Comparison of ENCODE assay signal across 8 cellular contexts in genomic region chr7:8418627-8419245, GRCh38. TPM values are rescaled to one million over a fixed set of nuclear protein-coding genes. Genes with fewer than 3 reads are reported as not detected.
DNase-seq lines count a peak whose midpoint lies in the region; ATAC-seq and TF ChIP-seq lines count a peak whose summit lies in the region.

No MANE protein-coding gene starts in this region.

- ATAC-seq in HG02938 (IDR thresholded peaks at IDR 0.05; ENCODE audit: unreplicated experiment) (peak; percentile 90), HG02571 (IDR thresholded peaks at IDR 0.05; ENCODE audit: unreplicated experiment) (no peak)

- no peaks in the 10 kb centered on the region for H3K36me3 Mint-ChIP-seq in CD14-positive monocyte

- H3K27ac Mint-ChIP-seq in CD14-positive monocyte, result no peak overlapping the region

- DNase-seq in CD14-positive monocyte (ENCODE audit: low spot score), result no peak
- peak; percentile 46 for DNase-seq in GM13976 (ENCODE audit: low spot score)
- peak; percentile 74 for DNase-seq in NCI-H2107 (lab: John Stamatoyannopoulos, UW)
- peak; percentile 76 for DNase-seq in fibroblast of pulmonary artery (ENCODE audit: low read depth)
- peak; percentile 90 for DNase-seq in pons (ENCODE audit: low spot score)

- intact Hi-C loops in CD14-positive monocyte (cut with micrococcal nuclease), result no loop called here

- in situ Hi-C loops in GM13976 (cut with MboI; ENCODE audit: low sequenced_read_pairs, unreplicated experiment), result no loop called here

- H3K4me3 Mint-ChIP-seq in CD14-positive monocyte, result no peak overlapping the region

- no peaks in the 10 kb centered on the region for H3K9me3 Mint-ChIP-seq in CD14-positive monocyte

- no peak overlapping the region for H3K27ac ChIP-seq in VCaP

- H3K4me3 ChIP-seq in fibroblast of pulmonary artery (replicated peaks; ENCODE audit: low read depth, low read length), result no peak overlapping the region

- H3K4me1 Mint-ChIP-seq in CD14-positive monocyte, result no peaks in the 10 kb centered on the region

- peak; percentile 82 for TF ChIP-seq CTCF in CD14-positive monocyte (IDR thresholded peaks at IDR 0.05)
- TF ChIP-seq CTCF in GM13976 (IDR thresholded peaks at IDR 0.05; ENCODE audit: borderline replicate concordance, control extremely low read depth, extremely low read depth, insufficient read depth, missing control alignments), result peak; percentile 69
- TF ChIP-seq CTCF in VCaP (conservative IDR thresholded peaks at IDR 0.05), result peak; percentile 76
- TF ChIP-seq CTCF in fibroblast of pulmonary artery (IDR thresholded peaks at IDR 0.05; ENCODE audit: low read length, missing control alignments), result peak; percentile 69

- no peaks in the 10 kb centered on the region for H3K27me3 Mint-ChIP-seq in CD14-positive monocyte (ENCODE audit: low read depth in 3 of 3)

RNA-seq across cellular contexts. Expression of gene NXPH1, which starts 14.7 kb away (rescaled TPM):
- not detected for polyA plus RNA-seq in CD14-positive monocyte
